In the genomic region with DNA sequence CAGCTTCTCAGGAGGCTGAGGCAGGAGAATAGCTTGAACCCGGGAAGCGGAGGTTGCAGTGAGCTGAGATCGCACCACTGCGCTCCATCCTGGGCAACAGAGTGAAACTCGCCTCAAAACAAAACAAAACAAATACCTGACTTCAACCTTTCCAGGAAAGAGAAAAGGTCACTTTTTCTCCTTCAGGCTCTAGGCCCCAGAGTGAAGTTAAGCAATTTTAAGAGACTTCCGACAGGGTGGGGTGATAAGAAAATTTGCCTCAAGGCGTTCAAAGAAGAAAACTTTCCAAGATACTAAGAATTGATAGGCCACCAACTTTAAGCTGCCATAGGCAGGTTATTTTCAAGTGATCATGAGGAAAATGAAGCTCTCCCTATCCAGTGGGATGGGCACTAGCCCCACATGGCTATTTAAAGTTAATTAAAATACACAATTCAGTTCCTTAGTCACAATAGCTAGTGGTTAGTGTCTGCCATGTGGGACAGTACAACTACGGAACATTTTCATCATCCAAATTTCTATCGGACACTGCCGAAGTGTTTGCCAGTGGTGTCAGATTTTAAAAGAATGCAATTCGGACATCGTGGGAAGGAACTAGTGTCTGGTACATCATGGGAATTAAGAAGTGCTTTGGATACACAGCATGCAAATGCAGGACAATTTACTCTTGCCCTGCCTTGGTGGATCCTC, we compare ENCODE assay signal across 11 cellular contexts. TPM values are rescaled to one million over a fixed set of nuclear protein-coding genes. Genes with fewer than 3 reads are reported as not detected.
A peak's percentile ranks its signal among the peaks of the same experiment; 100 is the strongest.
DNase-seq lines count a peak whose midpoint lies in the region; ATAC-seq and TF ChIP-seq lines count a peak whose summit lies in the region.
"Had no signal": no experiment of that assay in that cellular context is flagged by ENCODE, and none has a peak within 500 bp of the region (broad histone marks: within the 10 kb centered on the region; RNA-seq: fewer than 3 reads in every experiment).

No MANE protein-coding gene starts in this region.

- H3K4me3 ChIP-seq in CD8-positive, alpha-beta memory T cell (ENCODE audit: low read length): peak overlapping the region; percentile 49
- no peak overlapping the region for H3K4me3 ChIP-seq in OCI-LY7 (ENCODE audit: low read depth, low read length, poor library complexity, severe bottlenecking)
- H3K4me3 ChIP-seq in effector memory CD4-positive, alpha-beta T cell (ENCODE audit: insufficient read depth, low read depth, low read length, poor library complexity, severe bottlenecking): no peak overlapping the region
- H3K4me3 ChIP-seq: left ventricle myocardium inferior had no signal

- no peaks in the 10 kb centered on the region for H3K9me2 ChIP-seq in OCI-LY7 (ENCODE audit: insufficient read depth, low read length)

- POLR2A ChIA-PET in CD8-positive, alpha-beta memory T cell (lab: Charles Lee): interaction anchor here (1.0 to 1.6 kb wide), 3 partner anchors 12 to 134 kb away, joined by 4 to 12 read pairs (median 4); partner anchors contain the start of gene MBTPS2
- POLR2A ChIA-PET in OCI-LY7 (lab: Charles Lee): no interaction called here

- no peak overlapping the region for H2AFZ ChIP-seq in OCI-LY7 (ENCODE audit: low read length)

- no TSS peak for BruUV-seq in OCI-LY7 (replicated peaks; lab: Mats Ljungman, UMichigan)

- ATAC-seq in GM19452 (IDR thresholded peaks at IDR 0.05; ENCODE audit: unreplicated experiment): no peak
- ATAC-seq: HepG2 had no signal

- CTCF ChIA-PET in CD8-positive, alpha-beta memory T cell (lab: Charles Lee): interaction anchor here (2.9 kb wide), 1 partner anchor 11 kb away, joined by 21 read pairs; no protein-coding TSS in a partner anchor
- CTCF ChIA-PET in OCI-LY7 (lab: Charles Lee; ENCODE audit: unreplicated experiment): no interaction called here

- H3K36me3 Mint-ChIP-seq in CD8-positive, alpha-beta memory T cell: peaks cover 0 to 44% (median 1%) of the 10 kb centered on the region in 3 donors
- H3K36me3 Mint-ChIP-seq in progenitor cell of endocrine pancreas (ENCODE audit: insufficient read depth): peaks cover 45% of the 10 kb centered on the region

- H3K27ac Mint-ChIP-seq in CD8-positive, alpha-beta memory T cell: peak overlapping the region; percentile 87 to 97 (median 94)
- H3K27ac Mint-ChIP-seq in progenitor cell of endocrine pancreas: peak overlapping the region; percentile 91

- no peak for TF ChIP-seq CTCF in OCI-LY7 (conservative IDR thresholded peaks at IDR 0.05; ENCODE audit: low read length)
- no peak for TF ChIP-seq CTCF in progenitor cell of endocrine pancreas (IDR thresholded peaks at IDR 0.05; ENCODE audit: unreplicated experiment)

- no peaks in the 10 kb centered on the region for H3K27me3 ChIP-seq in CD8-positive, alpha-beta memory T cell (ENCODE audit: insufficient read depth, low read length, poor library complexity, severe bottlenecking)
- H3K27me3 ChIP-seq in effector memory CD4-positive, alpha-beta T cell (replicated peaks; ENCODE audit: control insufficient read depth, insufficient read depth, low read length, poor library complexity, severe bottlenecking): no peaks in the 10 kb centered on the region

- intact Hi-C loops in OCI-LY7 (cut with micrococcal nuclease; ENCODE audit: unreplicated experiment): no loop called here

- H3K79me2 ChIP-seq in OCI-LY7 (ENCODE audit: insufficient read depth, low read depth, low read length): no peaks in the 10 kb centered on the region

- H3K9me3 Mint-ChIP-seq in CD8-positive, alpha-beta memory T cell: no peaks in the 10 kb centered on the region
- H3K9me3 Mint-ChIP-seq in progenitor cell of endocrine pancreas (ENCODE audit: low read depth): no peaks in the 10 kb centered on the region

- H3K4me3 Mint-ChIP-seq in CD8-positive, alpha-beta memory T cell: peak overlapping the region; percentile 33 to 87 (median 73)
- no peak overlapping the region for H3K4me3 Mint-ChIP-seq in progenitor cell of endocrine pancreas (ENCODE audit: low read depth)

- no peaks in the 10 kb centered on the region for H3K27me3 Mint-ChIP-seq in CD8-positive, alpha-beta memory T cell
- no peaks in the 10 kb centered on the region for H3K27me3 Mint-ChIP-seq in progenitor cell of endocrine pancreas

- H3K4me1 ChIP-seq in CD8-positive, alpha-beta memory T cell (ENCODE audit: insufficient read depth, low read length): peaks cover 16% of the 10 kb centered on the region
- peaks cover 7% of the 10 kb centered on the region for H3K4me1 ChIP-seq in OCI-LY7 (ENCODE audit: insufficient read depth, low read length, poor library complexity, severe bottlenecking)
- no peaks in the 10 kb centered on the region for H3K4me1 ChIP-seq in effector memory CD4-positive, alpha-beta T cell (ENCODE audit: control insufficient read depth, insufficient read depth, low read length, poor library complexity, severe bottlenecking)

- H3K27ac ChIP-seq in CD8-positive, alpha-beta memory T cell (ENCODE audit: low read depth, low read length): no peak overlapping the region
- H3K27ac ChIP-seq in OCI-LY7 (ENCODE audit: low read depth, low read length, poor library complexity, severe bottlenecking): no peak overlapping the region
- peak overlapping the region; percentile 64 for H3K27ac ChIP-seq in effector memory CD4-positive, alpha-beta T cell (ENCODE audit: insufficient read depth, low read length, poor library complexity, severe bottlenecking)
- H3K27ac ChIP-seq: left ventricle myocardium inferior had no signal

- no peak for DNase-seq in CD8-positive, alpha-beta memory T cell
- DNase-seq in OCI-LY7 (ENCODE audit: low spot score) (no peak), progenitor cell of endocrine pancreas (ENCODE audit: low spot score, unreplicated experiment) (no peak), SHP77 (lab: John Stamatoyannopoulos, UW) (no peak), NCI-H2029 treated with DMSO at 0.1 percent for 48 hours (lab: John Stamatoyannopoulos, UW) (no peak), NCI-H510A treated with DMSO at 0.1 percent for 48 hours (lab: John Stamatoyannopoulos, UW) (no peak)
- DNase-seq in effector memory CD4-positive, alpha-beta T cell: no peak
- DNase-seq: left ventricle myocardium inferior, NCI-H2171 treated with DMSO at 0.1 percent for 48 hours had no signal

- peaks cover 25 to 29% (median 26%) of the 10 kb centered on the region in 3 donors for H3K4me1 Mint-ChIP-seq in CD8-positive, alpha-beta memory T cell
- H3K4me1 Mint-ChIP-seq in progenitor cell of endocrine pancreas (ENCODE audit: low read depth): peaks cover 43% of the 10 kb centered on the region

- no peaks in the 10 kb centered on the region for H4K20me1 ChIP-seq in OCI-LY7 (ENCODE audit: insufficient read depth, low read length)

- no peaks in the 10 kb centered on the region for H3K36me3 ChIP-seq in CD8-positive, alpha-beta memory T cell (ENCODE audit: insufficient read depth, low read length)
- H3K36me3 ChIP-seq in OCI-LY7 (ENCODE audit: insufficient read depth, low read length): peaks cover 55% of the 10 kb centered on the region
- H3K36me3 ChIP-seq in effector memory CD4-positive, alpha-beta T cell (ENCODE audit: control insufficient read depth, insufficient read depth, low read length): no peaks in the 10 kb centered on the region

- 0 out of 2 replicates have a peak overlapping the region, but pooled peaks have one; percentile 5 for H3K4me2 ChIP-seq in OCI-LY7 (ENCODE audit: low read length)

- H3K9me3 ChIP-seq in CD8-positive, alpha-beta memory T cell (ENCODE audit: low read length): no peaks in the 10 kb centered on the region
- H3K9me3 ChIP-seq in OCI-LY7 (ENCODE audit: low read length): no peaks in the 10 kb centered on the region
- no peaks in the 10 kb centered on the region for H3K9me3 ChIP-seq in effector memory CD4-positive, alpha-beta T cell (ENCODE audit: control insufficient read depth, low read length)
- H3K9me3 ChIP-seq: left ventricle myocardium inferior had no signal

RNA-seq across cellular contexts. Expression of gene SMS, which starts 33.0 kb away (rescaled TPM):
- 100 to 1,000 TPM; 131 to 134 TPM for total RNA-seq in CD8-positive, alpha-beta memory T cell
- polyA plus RNA-seq in CD8-positive, alpha-beta memory T cell: 69.3 TPM
- total RNA-seq in OCI-LY7 (2014; rRNA removed; shearing (Covaris generic)): 59.6 and 64.9 TPM in 2 replicates
- total RNA-seq in OCI-LY7 (2022) (86.3 and 88.3 TPM in 2 replicates), progenitor cell of endocrine pancreas (280 and 288 TPM in 2 replicates)

RNA-seq across cellular contexts. Expression of gene PHEX, which starts 58.7 kb away (rescaled TPM):
- total RNA-seq in CD8-positive, alpha-beta memory T cell: 10 to 100 TPM; 20.1 to 20.8 TPM
- polyA plus RNA-seq in CD8-positive, alpha-beta memory T cell: 0.36 TPM
- total RNA-seq in OCI-LY7 (2014; rRNA removed; shearing (Covaris generic)): 0.09 TPM in 1 of 2 replicates, not detected in the other
- total RNA-seq in OCI-LY7 (2022) (not detected in 2 replicates), progenitor cell of endocrine pancreas (0.48 and 0.71 TPM in 2 replicates)

Comparison
In these comparisons a context has a peak if more than half of its experiments do, and no peak if none do; other contexts are left out.
1. RNA of gene PHEX, which starts 58.7 kb away (total RNA-seq): 20.1 to 20.8 TPM in CD8-positive, alpha-beta memory T cell; 0.48 to 0.71 TPM in progenitor cell of endocrine pancreas and 0.09 TPM in OCI-LY7; every median in the first group is over 10 times any median in the second.